2 cellular contexts compared by ENCODE assay signal in genomic region chr21:29403922-29404538, GRCh38.
TF ChIP-seq lines count a peak whose summit lies in the region.

No MANE protein-coding gene starts in this region.

TF ChIP-seq in HCT116, 20 proteins besides CTCF, POLR2A, EP300 and RAD21 (continued from another document):
- TF ChIP-seq EZH2 (IDR thresholded peaks at IDR 0.05) (no peak), SRF (IDR thresholded peaks at IDR 0.05; ENCODE audit: low read depth) (no peak), CEBPB (IDR thresholded peaks at IDR 0.05; ENCODE audit: low read depth) (peak; percentile 21; the same call in 1 of the 2 replicates), SIN3A (IDR thresholded peaks at IDR 0.05; ENCODE audit: low read depth) (no peak), ELF1 (IDR thresholded peaks at IDR 0.05; ENCODE audit: borderline replicate concordance, low read depth) (no peak)
- TF ChIP-seq, protein P1, sequence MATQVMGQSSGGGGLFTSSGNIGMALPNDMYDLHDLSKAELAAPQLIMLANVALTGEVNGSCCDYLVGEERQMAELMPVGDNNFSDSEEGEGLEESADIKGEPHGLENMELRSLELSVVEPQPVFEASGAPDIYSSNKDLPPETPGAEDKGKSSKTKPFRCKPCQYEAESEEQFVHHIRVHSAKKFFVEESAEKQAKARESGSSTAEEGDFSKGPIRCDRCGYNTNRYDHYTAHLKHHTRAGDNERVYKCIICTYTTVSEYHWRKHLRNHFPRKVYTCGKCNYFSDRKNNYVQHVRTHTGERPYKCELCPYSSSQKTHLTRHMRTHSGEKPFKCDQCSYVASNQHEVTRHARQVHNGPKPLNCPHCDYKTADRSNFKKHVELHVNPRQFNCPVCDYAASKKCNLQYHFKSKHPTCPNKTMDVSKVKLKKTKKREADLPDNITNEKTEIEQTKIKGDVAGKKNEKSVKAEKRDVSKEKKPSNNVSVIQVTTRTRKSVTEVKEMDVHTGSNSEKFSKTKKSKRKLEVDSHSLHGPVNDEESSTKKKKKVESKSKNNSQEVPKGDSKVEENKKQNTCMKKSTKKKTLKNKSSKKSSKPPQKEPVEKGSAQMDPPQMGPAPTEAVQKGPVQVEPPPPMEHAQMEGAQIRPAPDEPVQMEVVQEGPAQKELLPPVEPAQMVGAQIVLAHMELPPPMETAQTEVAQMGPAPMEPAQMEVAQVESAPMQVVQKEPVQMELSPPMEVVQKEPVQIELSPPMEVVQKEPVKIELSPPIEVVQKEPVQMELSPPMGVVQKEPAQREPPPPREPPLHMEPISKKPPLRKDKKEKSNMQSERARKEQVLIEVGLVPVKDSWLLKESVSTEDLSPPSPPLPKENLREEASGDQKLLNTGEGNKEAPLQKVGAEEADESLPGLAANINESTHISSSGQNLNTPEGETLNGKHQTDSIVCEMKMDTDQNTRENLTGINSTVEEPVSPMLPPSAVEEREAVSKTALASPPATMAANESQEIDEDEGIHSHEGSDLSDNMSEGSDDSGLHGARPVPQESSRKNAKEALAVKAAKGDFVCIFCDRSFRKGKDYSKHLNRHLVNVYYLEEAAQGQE (IDR thresholded peaks at IDR 0.05; ENCODE audit: low read depth) = no peak

TF ChIP-seq in K562, 482 proteins besides CTCF, POLR2A, EP300 and RAD21 (continued from another document):
- TF ChIP-seq USF1 (CRISPR knock-in tag; IDR thresholded peaks at IDR 0.05) (peak; percentile 38; the same call in 1 of the 2 replicates), HNRNPUL1 (IDR thresholded peaks at IDR 0.05; ENCODE audit: low read length) (no peak), USF2 (CRISPR knock-in tag; IDR thresholded peaks at IDR 0.05) (peak; percentile 53), TRIM24 (IDR thresholded peaks at IDR 0.05) (peak; percentile 68 to 76), ESRRA (IDR thresholded peaks at IDR 0.05; ENCODE audit: borderline replicate concordance, low read depth) (peak; percentile 53; the same call in 1 of the 2 replicates), CHD4 (IDR thresholded peaks at IDR 0.05; ENCODE audit: insufficient read depth, insufficient replicate concordance, low read depth, low read length, poor library complexity, severe bottlenecking) (no peak), CTBP1 (IDR thresholded peaks at IDR 0.05; ENCODE audit: borderline replicate concordance) (0 out of 2 replicates have a peak, but pooled peaks have one; percentile 37), ZNF766 (CRISPR knock-in tag; conservative IDR thresholded peaks at IDR 0.05) (no peak), ATF6 (CRISPR knock-in tag; IDR thresholded peaks at IDR 0.05) (no peak), KAT7 (CRISPR knock-in tag; IDR thresholded peaks at IDR 0.05; ENCODE audit: borderline replicate concordance) (no peak), RAD51 (IDR thresholded peaks at IDR 0.05; ENCODE audit: borderline replicate concordance, low read depth) (peak; percentile 53; the same call in 1 of the 2 replicates), CEBPG (CRISPR knock-in tag; IDR thresholded peaks at IDR 0.05) (0 out of 2 replicates have a peak, but pooled peaks have one; percentile 42), CEBPG (tag; conservative IDR thresholded peaks at IDR 0.05 in 1 of 2, IDR thresholded peaks at IDR 0.05 in 1 of 2) (no peak)
- TF ChIP-seq, protein P1 (CRISPR knock-in tag; IDR thresholded peaks at IDR 0.05; ENCODE audit: low read depth) = no peak
